2 cellular contexts compared by ENCODE assay signal in genomic region chr20:54153041-54153327, GRCh38.
TF ChIP-seq lines count a peak whose summit lies in the region.

No MANE protein-coding gene starts in this region.

TF ChIP-seq in A549, 52 proteins besides CTCF, POLR2A, EP300 and RAD21 (continued from another document):
- no peak for TF ChIP-seq SREBF2 (IDR thresholded peaks at IDR 0.05)
- TF ChIP-seq HOXA7 (CRISPR knock-in tag; IDR thresholded peaks at IDR 0.05) = peak; percentile 60; the same call in 1 of the 2 replicates
- TF ChIP-seq REST (IDR thresholded peaks at IDR 0.05) = no peak
- TF ChIP-seq RARB (CRISPR knock-in tag; IDR thresholded peaks at IDR 0.05) = peak; percentile 41; the same call in 1 of the 2 replicates
- no peak for TF ChIP-seq TFCP2L1 (CRISPR knock-in tag; IDR thresholded peaks at IDR 0.05)
- no peak for TF ChIP-seq ZC3H11A (IDR thresholded peaks at IDR 0.05)
- TF ChIP-seq KDM1A (IDR thresholded peaks at IDR 0.05; ENCODE audit: low read depth) = no peak
- TF ChIP-seq, protein P1, sequence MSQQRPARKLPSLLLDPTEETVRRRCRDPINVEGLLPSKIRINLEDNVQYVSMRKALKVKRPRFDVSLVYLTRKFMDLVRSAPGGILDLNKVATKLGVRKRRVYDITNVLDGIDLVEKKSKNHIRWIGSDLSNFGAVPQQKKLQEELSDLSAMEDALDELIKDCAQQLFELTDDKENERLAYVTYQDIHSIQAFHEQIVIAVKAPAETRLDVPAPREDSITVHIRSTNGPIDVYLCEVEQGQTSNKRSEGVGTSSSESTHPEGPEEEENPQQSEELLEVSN (IDR thresholded peaks at IDR 0.05; ENCODE audit: borderline replicate concordance, low read depth) = 0 out of 2 replicates have a peak, but pooled peaks have one; percentile 2
- TF ChIP-seq CBX2 (IDR thresholded peaks at IDR 0.05; ENCODE audit: borderline replicate concordance, low read depth) = no peak

TF ChIP-seq in HCT116, 20 proteins besides CTCF, POLR2A, EP300 and RAD21 (continued from another document):
- TF ChIP-seq ZBTB33 (IDR thresholded peaks at IDR 0.05; ENCODE audit: extremely low read depth, insufficient replicate concordance, low read length) (no peak), FOSL1 (IDR thresholded peaks at IDR 0.05; ENCODE audit: low read depth) (no peak), ZNF274 (IDR thresholded peaks at IDR 0.05; ENCODE audit: low read depth, low read length) (no peak), REST (IDR thresholded peaks at IDR 0.05; ENCODE audit: low read depth) (no peak), SIN3A (IDR thresholded peaks at IDR 0.05; ENCODE audit: low read depth) (no peak), EZH2phosphoT487 (IDR thresholded peaks at IDR 0.05; ENCODE audit: borderline replicate concordance) (no peak)
